In the genomic region with DNA sequence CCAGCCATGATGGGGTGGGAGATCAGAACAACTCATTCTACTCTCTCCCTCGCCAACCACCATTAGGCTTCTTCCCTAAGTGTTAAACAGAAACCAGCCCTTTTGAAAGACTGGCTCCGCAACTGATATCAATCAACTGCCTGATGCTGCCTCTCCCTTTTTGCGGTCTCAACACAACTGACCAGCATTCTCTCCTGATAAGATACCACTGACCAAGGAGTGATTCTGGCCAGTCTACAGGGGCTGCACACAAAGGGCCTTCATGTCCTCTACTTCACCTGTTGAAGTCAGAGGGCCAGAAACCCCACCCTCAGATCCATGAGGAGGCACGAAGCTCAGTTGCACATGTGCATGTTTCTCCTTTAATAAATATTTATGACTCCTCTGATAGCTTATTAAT, we compare ENCODE assay signal across 1 cellular context.
TF ChIP-seq lines count a peak whose summit lies in the region.

No MANE protein-coding gene starts in this region.

TF ChIP-seq in GM23338, 12 proteins besides CTCF, POLR2A, EP300 and RAD21 (continued from another document):
- TF ChIP-seq, protein P1, sequence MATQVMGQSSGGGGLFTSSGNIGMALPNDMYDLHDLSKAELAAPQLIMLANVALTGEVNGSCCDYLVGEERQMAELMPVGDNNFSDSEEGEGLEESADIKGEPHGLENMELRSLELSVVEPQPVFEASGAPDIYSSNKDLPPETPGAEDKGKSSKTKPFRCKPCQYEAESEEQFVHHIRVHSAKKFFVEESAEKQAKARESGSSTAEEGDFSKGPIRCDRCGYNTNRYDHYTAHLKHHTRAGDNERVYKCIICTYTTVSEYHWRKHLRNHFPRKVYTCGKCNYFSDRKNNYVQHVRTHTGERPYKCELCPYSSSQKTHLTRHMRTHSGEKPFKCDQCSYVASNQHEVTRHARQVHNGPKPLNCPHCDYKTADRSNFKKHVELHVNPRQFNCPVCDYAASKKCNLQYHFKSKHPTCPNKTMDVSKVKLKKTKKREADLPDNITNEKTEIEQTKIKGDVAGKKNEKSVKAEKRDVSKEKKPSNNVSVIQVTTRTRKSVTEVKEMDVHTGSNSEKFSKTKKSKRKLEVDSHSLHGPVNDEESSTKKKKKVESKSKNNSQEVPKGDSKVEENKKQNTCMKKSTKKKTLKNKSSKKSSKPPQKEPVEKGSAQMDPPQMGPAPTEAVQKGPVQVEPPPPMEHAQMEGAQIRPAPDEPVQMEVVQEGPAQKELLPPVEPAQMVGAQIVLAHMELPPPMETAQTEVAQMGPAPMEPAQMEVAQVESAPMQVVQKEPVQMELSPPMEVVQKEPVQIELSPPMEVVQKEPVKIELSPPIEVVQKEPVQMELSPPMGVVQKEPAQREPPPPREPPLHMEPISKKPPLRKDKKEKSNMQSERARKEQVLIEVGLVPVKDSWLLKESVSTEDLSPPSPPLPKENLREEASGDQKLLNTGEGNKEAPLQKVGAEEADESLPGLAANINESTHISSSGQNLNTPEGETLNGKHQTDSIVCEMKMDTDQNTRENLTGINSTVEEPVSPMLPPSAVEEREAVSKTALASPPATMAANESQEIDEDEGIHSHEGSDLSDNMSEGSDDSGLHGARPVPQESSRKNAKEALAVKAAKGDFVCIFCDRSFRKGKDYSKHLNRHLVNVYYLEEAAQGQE (IDR thresholded peaks at IDR 0.05; ENCODE audit: unreplicated experiment): no peak
- TF ChIP-seq, protein P2, sequence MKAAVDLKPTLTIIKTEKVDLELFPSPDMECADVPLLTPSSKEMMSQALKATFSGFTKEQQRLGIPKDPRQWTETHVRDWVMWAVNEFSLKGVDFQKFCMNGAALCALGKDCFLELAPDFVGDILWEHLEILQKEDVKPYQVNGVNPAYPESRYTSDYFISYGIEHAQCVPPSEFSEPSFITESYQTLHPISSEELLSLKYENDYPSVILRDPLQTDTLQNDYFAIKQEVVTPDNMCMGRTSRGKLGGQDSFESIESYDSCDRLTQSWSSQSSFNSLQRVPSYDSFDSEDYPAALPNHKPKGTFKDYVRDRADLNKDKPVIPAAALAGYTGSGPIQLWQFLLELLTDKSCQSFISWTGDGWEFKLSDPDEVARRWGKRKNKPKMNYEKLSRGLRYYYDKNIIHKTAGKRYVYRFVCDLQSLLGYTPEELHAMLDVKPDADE (IDR thresholded peaks at IDR 0.05): no peak
- no peak for TF ChIP-seq POLR2AphosphoS5 (IDR thresholded peaks at IDR 0.05; ENCODE audit: low read depth)
